19 cellular contexts compared by ENCODE assay signal in genomic region chr9:130198501-130199179, GRCh38. TPM values are rescaled to one million over a fixed set of nuclear protein-coding genes. Genes with fewer than 3 reads are reported as not detected.
DNase-seq lines count a peak whose midpoint lies in the region; ATAC-seq and TF ChIP-seq lines count a peak whose summit lies in the region.
"Had no signal": no experiment of that assay in that cellular context is flagged by ENCODE, and none has a peak within 500 bp of the region (broad histone marks: within the 10 kb centered on the region; RNA-seq: fewer than 3 reads in every experiment).

No MANE protein-coding gene starts in this region.

- TF ChIP-seq POLR2A in gastroesophageal sphincter (IDR thresholded peaks at IDR 0.05) (no peak), stomach (IDR thresholded peaks at IDR 0.05) (no peak)

- TF ChIP-seq EP300 in gastroesophageal sphincter (IDR thresholded peaks at IDR 0.05) (no peak), stomach (IDR thresholded peaks at IDR 0.05) (no peak)

- peaks cover 18 to 60% of the 10 kb centered on the region in 2 donors for H3K4me1 ChIP-seq in ascending aorta
- peaks cover 0 to 89% (median 55%) of the 10 kb centered on the region in 3 donors for H3K4me1 ChIP-seq in gastroesophageal sphincter
- peaks cover 0 to 76% (median 36%) of the 10 kb centered on the region in 4 donors for H3K4me1 ChIP-seq in stomach

- intact Hi-C loops in ascending aorta (cut with DNase I), result loop anchor here (1.0 kb wide), 1 partner anchor 23 kb away; no protein-coding TSS in a partner anchor
- intact Hi-C loops in stomach (cut with DNase I; ENCODE audit: low total_unique reads), result no loop called here
- intact Hi-C loops in Right ventricle myocardium inferior (cut with DNase I), result no loop called here

- ATAC-seq in gastroesophageal sphincter (no peak), HG02588 (IDR thresholded peaks at IDR 0.05; ENCODE audit: unreplicated experiment) (no peak), Right ventricle myocardium inferior (no peak)
- ATAC-seq: CD8-positive, alpha-beta T cell had no signal

- DNase-seq in MG63 (peak; percentile 51), ascending aorta (ENCODE audit: low spot score in 2 of 2) (peak in 1 of 2 donors; percentile 79), stomach (no peak), midbrain (lab: John Stamatoyannopoulos, UW) (no peak), Right ventricle myocardium inferior (ENCODE audit: missing footprints) (no peak)
- no peak for DNase-seq in stimulated activated CD4-positive, alpha-beta T cell treated with anti-CD3 and anti-CD28 coated beads, Interleukin-2, amount 100 ng/mL, for 48 hours
- DNase-seq: activated gamma-delta T cell; CD8-positive, alpha-beta T cell; DND-41; HFFc6; hippocampal formation; KG1; NCI-H526 treated with DMSO at 0.1 percent for 48 hours; SIG-M5; stimulated activated CD8-positive, alpha-beta memory T cell treated with anti-CD3 and anti-CD28 coated beads, Interleukin-4, amount 100 ng/mL, for 48 hours; T-helper 1 cell had no signal

- 57 to 58% methylated on average over 7 to 9 of the region's 12 CpGs for WGBS in gastroesophageal sphincter (ENCODE audit: low coverage in 1 of 2), 2 donors
- WGBS in stomach, 5 donors, result 63 to 76% (median 74%) methylated on average over 8 to 12 of the region's 12 CpGs

- H3K27me3 ChIP-seq in MG63 (no peaks in the 10 kb centered on the region), ascending aorta (no peaks in the 10 kb centered on the region), gastroesophageal sphincter (no peaks in the 10 kb centered on the region), stomach (no peaks in the 10 kb centered on the region)
- H3K27me3 ChIP-seq: suprapubic skin had no signal

- H3K27ac ChIP-seq in ascending aorta, result peak overlapping the region; percentile 71
- H3K27ac ChIP-seq in gastroesophageal sphincter, result peak overlapping the region; percentile 70 to 98 (median 92)
- H3K27ac ChIP-seq in stomach, result peak overlapping the region in 3 of 5 donors; percentile 72 to 90 (median 81)
- H3K27ac ChIP-seq: suprapubic skin had no signal

- H3K4me3 ChIP-seq in MG63, result no peak overlapping the region
- H3K4me3 ChIP-seq in ascending aorta, result no peak overlapping the region
- H3K4me3 ChIP-seq in gastroesophageal sphincter, result no peak overlapping the region
- H3K4me3 ChIP-seq in stomach, result no peak overlapping the region
- H3K4me3 ChIP-seq: suprapubic skin had no signal

- TF ChIP-seq CTCF in ascending aorta (IDR thresholded peaks at IDR 0.05) (no peak), gastroesophageal sphincter (IDR thresholded peaks at IDR 0.05) (no peak), stomach (IDR thresholded peaks at IDR 0.05) (no peak)

- H3K36me3 ChIP-seq in MG63, result no peaks in the 10 kb centered on the region
- no peaks in the 10 kb centered on the region for H3K36me3 ChIP-seq in ascending aorta
- peaks cover 0 to 6% of the 10 kb centered on the region in 2 donors for H3K36me3 ChIP-seq in gastroesophageal sphincter
- H3K36me3 ChIP-seq in stomach, result no peaks in the 10 kb centered on the region
- H3K36me3 ChIP-seq: suprapubic skin had no signal

- H3K9me3 ChIP-seq in MG63 (no peaks in the 10 kb centered on the region), ascending aorta (no peaks in the 10 kb centered on the region), gastroesophageal sphincter (no peaks in the 10 kb centered on the region), stomach (no peaks in the 10 kb centered on the region)
- H3K9me3 ChIP-seq: suprapubic skin had no signal

RNA-seq across cellular contexts. Expression of gene NCS1, which starts 26.4 kb away (rescaled TPM):
- 16.6 and 34.4 TPM in 2 replicates for total RNA-seq in MG63 (2014; rRNA removed; shearing (Covaris generic); ENCODE audit: low replicate concordance)
- total RNA-seq in ascending aorta, result 34.7 TPM
- 100 to 1,000 TPM; 105 to 231 (median 127) TPM for total RNA-seq in gastroesophageal sphincter
- total RNA-seq in stomach, result 10 to 100 TPM; 12.8 to 50.0 (median 16.7) TPM
- polyA plus RNA-seq in stomach, result 10 to 100 TPM in 1 of 3 donors, 1 to 10 TPM in 2; 3.2 to 26.0 (median 6.4) TPM
- total RNA-seq in Right ventricle myocardium inferior, result 5.0 TPM
